ENCODE assay signal across 11 cellular contexts in genomic region chr16:11205754-11206459, GRCh38. TPM values are rescaled to one million over a fixed set of nuclear protein-coding genes. Genes with fewer than 3 reads are reported as not detected.
A peak's percentile ranks its signal among the peaks of the same experiment; 100 is the strongest.
DNase-seq lines count a peak whose midpoint lies in the region; ATAC-seq, FAIRE-seq and TF ChIP-seq lines count a peak whose summit lies in the region.
"Had no signal": no experiment of that assay in that cellular context is flagged by ENCODE, and none has a peak within 500 bp of the region (broad histone marks: within the 10 kb centered on the region; RNA-seq: fewer than 3 reads in every experiment).

No MANE protein-coding gene starts in this region.

- no peak for TF ChIP-seq CTCF in bronchial epithelial cell (IDR thresholded peaks at IDR 0.05; ENCODE audit: insufficient read depth, low read length, severe bottlenecking)
- TF ChIP-seq CTCF in psoas muscle (IDR thresholded peaks at IDR 0.05): no peak

- WGBS in psoas muscle, 3 donors: 29 to 35% (median 30%) methylated on average over 11 of the region's 11 CpGs

- H3K27me3 ChIP-seq in bronchial epithelial cell (ENCODE audit: control insufficient read depth, insufficient read depth, low read length) (no peaks in the 10 kb centered on the region), psoas muscle (ENCODE audit: insufficient read depth in 3 of 3, low read length in 2 of 3) (peaks cover 0 to 8% (median 0%) of the 10 kb centered on the region in 3 donors)
- H3K27me3 ChIP-seq: cardiac muscle cell had no signal

- peak; percentile 18 for DNase-seq in DMS53 (lab: John Stamatoyannopoulos, UW)
- no peak for DNase-seq in DMS53 treated with DMSO at 0.1 percent for 48 hours (lab: John Stamatoyannopoulos, UW; ENCODE audit: unreplicated experiment)
- DNase-seq in HS-5 (ENCODE audit: low read depth): peak; percentile 14
- DNase-seq in bronchial epithelial cell (ENCODE audit: low read depth): peak; percentile 38
- DNase-seq in psoas muscle: no peak
- DNase-seq in stimulated activated CD4-positive, alpha-beta T cell treated with anti-CD3 and anti-CD28 coated beads, Interleukin-4, amount 100 ng/mL, for 4 hours: no peak
- DNase-seq in posterior cingulate gyrus: no peak
- DNase-seq: 8988T had no signal

- no peak overlapping the region for H3K27ac ChIP-seq in psoas muscle
- H3K27ac ChIP-seq: cardiac muscle cell, KMS-11 had no signal

- H3K4me3 ChIP-seq in bronchial epithelial cell (ENCODE audit: low read depth, low read length) (no peak overlapping the region), psoas muscle (no peak overlapping the region)
- H3K4me3 ChIP-seq: cardiac muscle cell had no signal

- no peaks in the 10 kb centered on the region for H3K9me3 ChIP-seq in psoas muscle

- H3K36me3 ChIP-seq in bronchial epithelial cell (ENCODE audit: control insufficient read depth, insufficient read depth, low read length) (no peaks in the 10 kb centered on the region), psoas muscle (ENCODE audit: insufficient read depth in 1 of 2, low read depth in 1 of 2) (no peaks in the 10 kb centered on the region)
- H3K36me3 ChIP-seq: cardiac muscle cell had no signal

- ATAC-seq in psoas muscle (peak; percentile 42 to 66 (median 58)), GM18502 (IDR thresholded peaks at IDR 0.05; ENCODE audit: poor library complexity, unreplicated experiment) (no peak)

- no peaks in the 10 kb centered on the region for H3K4me1 ChIP-seq in psoas muscle

- no peak for FAIRE-seq in bronchial epithelial cell (lab: Jason Lieb, UNC)

- intact Hi-C loops in psoas muscle (cut with DNase I): no loop called here
- intact Hi-C loops in posterior cingulate gyrus (cut with DNase I): no loop called here

RNA-seq across cellular contexts. Expression of gene SOCS1, which starts 50.1 kb away (rescaled TPM):
- total RNA-seq in bronchial epithelial cell (0.77 and 0.79 TPM in 2 replicates), psoas muscle (1 to 10 TPM in 2 of 4 donors, under 1 TPM in 2; 0.44 to 8.4 (median 1.5) TPM)
- polyA plus RNA-seq in psoas muscle: 10 to 100 TPM in 1 of 3 donors, 1 to 10 TPM in 1, under 1 TPM in 1; 0.72 to 12.6 (median 2.1) TPM

Comparison
In these comparisons a context has a peak if more than half of its experiments do, and no peak if none do; other contexts are left out.
1. DNase-seq: peak in DMS53 (single experiment), HS-5 (single experiment) and bronchial epithelial cell (single experiment); none in DMS53 treated with DMSO at 0.1 percent for 48 hours (single experiment), psoas muscle (0 of 2), stimulated activated CD4-positive, alpha-beta T cell treated with anti-CD3 and anti-CD28 coated beads, Interleukin-4, amount 100 ng/mL, for 4 hours (0 of 2) and posterior cingulate gyrus (0 of 10).